Comparison of ENCODE assay signal across 1 cellular context in the genomic region with DNA sequence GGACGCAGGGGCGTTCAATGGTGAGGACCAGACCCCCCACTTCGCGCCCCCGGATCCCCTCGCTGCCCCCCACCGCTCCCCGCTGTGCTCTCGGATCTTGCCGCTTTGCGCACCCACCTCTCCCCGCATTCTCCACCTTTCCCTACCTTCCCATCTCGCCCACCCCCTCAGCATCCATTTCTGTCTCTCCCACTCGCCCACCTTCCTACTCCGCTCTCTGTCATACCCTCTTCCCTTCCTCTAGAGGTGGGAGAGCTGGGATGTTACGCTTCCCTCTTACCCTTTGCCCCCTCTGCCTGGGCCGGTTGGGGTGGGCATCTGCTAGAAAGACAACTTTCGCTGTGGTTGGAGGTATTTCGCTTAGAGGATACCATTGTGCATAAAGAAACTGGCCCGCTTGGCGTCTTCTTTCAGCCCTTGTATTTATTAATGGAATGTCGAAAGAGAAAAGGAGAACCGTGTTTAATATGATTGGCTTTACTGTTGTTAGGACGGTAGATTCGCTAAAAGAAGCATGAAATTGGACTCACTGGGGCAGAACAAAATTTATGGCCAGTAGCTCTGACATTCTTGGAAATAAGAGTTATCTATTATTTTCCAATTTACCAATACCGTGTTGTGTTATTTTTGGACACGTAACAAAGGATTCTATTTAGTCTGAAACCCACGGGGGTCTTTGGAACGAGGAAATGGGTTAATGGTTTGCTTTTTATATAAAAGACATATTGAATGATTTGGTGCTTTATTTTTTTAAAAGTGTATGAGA.
TF ChIP-seq lines count a peak whose summit lies in the region.

No MANE protein-coding gene starts in this region.

TF ChIP-seq in GM23338, 12 proteins besides CTCF, POLR2A, EP300 and RAD21 (continued from another document):
- no peak for TF ChIP-seq ZNF462 (CRISPR knock-in tag; IDR thresholded peaks at IDR 0.05)
- no peak for TF ChIP-seq ZNF114 (CRISPR knock-in tag; IDR thresholded peaks at IDR 0.05)
- TF ChIP-seq STAT1 (IDR thresholded peaks at IDR 0.05; ENCODE audit: unreplicated experiment) = no peak
- no peak for TF ChIP-seq JUNB (IDR thresholded peaks at IDR 0.05; ENCODE audit: unreplicated experiment)
TF ChIP-seq in GM23338: peak in this region for 0.
